In the genomic region with DNA sequence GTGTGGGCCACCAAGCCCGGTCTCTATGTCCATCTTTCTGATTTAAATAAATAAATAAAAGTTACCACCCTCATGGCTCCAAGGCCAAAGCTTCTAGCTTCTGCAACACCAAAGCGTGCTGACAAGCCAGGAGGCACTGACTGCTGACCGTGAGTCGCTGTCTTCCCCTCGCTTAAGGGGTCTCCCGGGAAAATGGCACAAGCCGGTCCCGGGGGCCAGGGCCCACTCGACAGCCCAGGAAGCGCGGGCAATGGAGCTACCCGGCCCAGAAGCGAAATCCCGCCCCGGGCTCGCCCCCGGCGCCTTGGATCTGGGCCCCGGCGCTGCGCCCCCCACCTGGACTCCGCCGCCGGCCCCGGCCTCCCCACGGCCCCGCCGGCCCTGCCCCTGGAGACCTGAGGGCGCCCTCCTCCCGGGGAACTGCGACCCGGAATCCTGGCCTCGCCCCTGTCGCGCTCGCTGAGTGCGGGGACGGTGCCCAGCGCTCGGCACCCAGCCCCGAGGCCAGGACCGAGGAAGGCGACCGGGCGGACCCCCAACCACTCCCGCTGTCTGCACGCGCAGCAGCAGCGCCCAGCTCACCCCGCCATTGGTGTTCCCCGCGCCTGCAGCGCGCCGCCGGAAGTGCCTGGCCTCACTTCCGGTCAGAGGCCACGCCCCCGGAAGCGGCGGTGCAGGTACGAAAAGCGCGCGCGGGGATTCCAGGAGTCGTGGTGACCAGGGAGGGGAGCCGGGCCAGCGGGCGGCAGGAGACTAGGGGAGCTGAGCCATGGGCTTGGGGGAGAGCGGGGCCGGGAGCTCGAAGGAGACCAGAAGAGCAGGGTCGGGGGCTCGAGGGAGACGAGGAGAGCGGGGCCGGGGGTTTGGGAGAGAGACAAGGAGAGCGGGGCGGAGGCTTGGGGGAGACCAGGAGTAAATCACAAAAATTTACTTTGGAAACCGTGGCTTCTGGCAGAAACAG, we compare ENCODE assay signal across 1 cellular context.
TF ChIP-seq lines count a peak whose summit lies in the region.

MRM2 (minus strand) TSS at position 626 of the 961 bp plus-strand sequence; CDS start at position 590, 36 bp downstream.
NUDT1 (plus strand) TSS at position 647 of the 961 bp plus-strand sequence. CDS start 2,349 bp downstream, outside the sequence.

TF ChIP-seq in WTC11, 78 proteins besides CTCF, POLR2A, EP300 and RAD21 (continued from another document):
- peak; percentile 49 for TF ChIP-seq USF2 (CRISPR knock-in tag; IDR thresholded peaks at IDR 0.05)
- TF ChIP-seq, protein P1, sequence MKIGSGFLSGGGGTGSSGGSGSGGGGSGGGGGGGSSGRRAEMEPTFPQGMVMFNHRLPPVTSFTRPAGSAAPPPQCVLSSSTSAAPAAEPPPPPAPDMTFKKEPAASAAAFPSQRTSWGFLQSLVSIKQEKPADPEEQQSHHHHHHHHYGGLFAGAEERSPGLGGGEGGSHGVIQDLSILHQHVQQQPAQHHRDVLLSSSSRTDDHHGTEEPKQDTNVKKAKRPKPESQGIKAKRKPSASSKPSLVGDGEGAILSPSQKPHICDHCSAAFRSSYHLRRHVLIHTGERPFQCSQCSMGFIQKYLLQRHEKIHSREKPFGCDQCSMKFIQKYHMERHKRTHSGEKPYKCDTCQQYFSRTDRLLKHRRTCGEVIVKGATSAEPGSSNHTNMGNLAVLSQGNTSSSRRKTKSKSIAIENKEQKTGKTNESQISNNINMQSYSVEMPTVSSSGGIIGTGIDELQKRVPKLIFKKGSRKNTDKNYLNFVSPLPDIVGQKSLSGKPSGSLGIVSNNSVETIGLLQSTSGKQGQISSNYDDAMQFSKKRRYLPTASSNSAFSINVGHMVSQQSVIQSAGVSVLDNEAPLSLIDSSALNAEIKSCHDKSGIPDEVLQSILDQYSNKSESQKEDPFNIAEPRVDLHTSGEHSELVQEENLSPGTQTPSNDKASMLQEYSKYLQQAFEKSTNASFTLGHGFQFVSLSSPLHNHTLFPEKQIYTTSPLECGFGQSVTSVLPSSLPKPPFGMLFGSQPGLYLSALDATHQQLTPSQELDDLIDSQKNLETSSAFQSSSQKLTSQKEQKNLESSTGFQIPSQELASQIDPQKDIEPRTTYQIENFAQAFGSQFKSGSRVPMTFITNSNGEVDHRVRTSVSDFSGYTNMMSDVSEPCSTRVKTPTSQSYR (CRISPR knock-in tag; IDR thresholded peaks at IDR 0.05): 0 out of 2 replicates have a peak, but pooled peaks have one; percentile 48
TF ChIP-seq in WTC11: peak in this region for 33.
